ENCODE assay signal across 8 cellular contexts in the genomic region with DNA sequence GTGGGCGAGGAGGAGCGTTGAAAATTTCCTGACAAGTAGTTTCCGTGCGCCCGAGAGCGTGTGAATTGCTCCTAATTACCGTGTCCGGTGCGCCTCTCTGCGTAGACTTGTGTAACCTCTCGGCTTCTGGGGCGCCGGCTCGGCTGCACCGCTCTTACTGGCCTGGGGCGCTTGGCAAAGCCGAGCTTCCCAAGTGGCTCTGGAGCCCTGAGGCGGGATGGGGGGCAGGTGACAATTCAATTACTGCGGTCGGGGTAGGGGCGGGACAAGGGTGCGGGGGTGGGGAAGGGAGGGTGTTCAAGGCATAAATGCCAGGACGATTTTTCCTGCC. TPM values are rescaled to one million over a fixed set of nuclear protein-coding genes. Genes with fewer than 3 reads are reported as not detected.
DNase-seq lines count a peak whose midpoint lies in the region; ATAC-seq and TF ChIP-seq lines count a peak whose summit lies in the region.

No MANE protein-coding gene starts in this region.

- peak overlapping the region; percentile 86 to 96 for H3K4me3 Mint-ChIP-seq in CD14-positive monocyte
- H3K4me3 Mint-ChIP-seq in activated T-helper 2 cell treated with anti-CD3 and anti-CD28 coated beads, Interferon-gamma antibody, Interleukin-2, Interleukin-4, amounts not matched to agents 10 μg/mL and 5 μg/mL and 100 μg/mL, durations not matched to agents 14 hours and 24 hours and 36 hours (ENCODE audit: low read depth): peak overlapping the region; percentile 68
- H3K4me3 Mint-ChIP-seq in mesothelial cell of epicardium: peak overlapping the region; percentile 48

- H3K27ac Mint-ChIP-seq in CD14-positive monocyte (no peak overlapping the region), mesothelial cell of epicardium (peak overlapping the region; percentile 67)
- peak overlapping the region; percentile 38 for H3K27ac Mint-ChIP-seq in activated T-helper 2 cell treated with anti-CD3 and anti-CD28 coated beads, Interferon-gamma antibody, Interleukin-2, Interleukin-4, amounts not matched to agents 10 μg/mL and 5 μg/mL and 100 μg/mL, durations not matched to agents 14 hours and 24 hours and 36 hours

- H3K9me3 Mint-ChIP-seq in CD14-positive monocyte (peaks cover 0 to 41% (median 24%) of the 10 kb centered on the region in 7 donors), mesothelial cell of epicardium (no peaks in the 10 kb centered on the region)
- no peaks in the 10 kb centered on the region for H3K9me3 Mint-ChIP-seq in activated T-helper 2 cell treated with anti-CD3 and anti-CD28 coated beads, Interferon-gamma antibody, Interleukin-2, Interleukin-4, amounts not matched to agents 10 μg/mL and 5 μg/mL and 100 μg/mL, durations not matched to agents 14 hours and 24 hours and 36 hours

- no peak for TF ChIP-seq CTCF in CD14-positive monocyte (IDR thresholded peaks at IDR 0.05)
- no peak for TF ChIP-seq CTCF in GM20000 (IDR thresholded peaks at IDR 0.05; ENCODE audit: extremely low read depth, missing control alignments)
- no peak for TF ChIP-seq CTCF in mesothelial cell of epicardium (IDR thresholded peaks at IDR 0.05; ENCODE audit: unreplicated experiment)

- no peak for ATAC-seq in GM21528 (IDR thresholded peaks at IDR 0.05; ENCODE audit: low FRiP score, unreplicated experiment)
- ATAC-seq in HG03095 (IDR thresholded peaks at IDR 0.05; ENCODE audit: unreplicated experiment): no peak

- DNase-seq in CD14-positive monocyte (ENCODE audit: low spot score): no peak
- DNase-seq in GM20000 (ENCODE audit: low spot score): peak; percentile 77
- DNase-seq in activated T-helper 2 cell treated with anti-CD3 and anti-CD28 coated beads, Interferon-gamma antibody, Interleukin-2, Interleukin-4, amounts not matched to agents 10 μg/mL and 5 μg/mL and 100 μg/mL, durations not matched to agents 14 hours and 24 hours and 36 hours (ENCODE audit: low spot score): no peak
- DNase-seq in mesothelial cell of epicardium (ENCODE audit: low spot score in 2 of 2, unreplicated experiment in 2 of 2): no peak
- no peak for DNase-seq in stimulated activated CD4-positive, alpha-beta T cell treated with anti-CD3 and anti-CD28 coated beads, Interleukin-4, amount 100 ng/mL, for 4 hours
- no peak for DNase-seq in cerebellar nuclear complex (lab: John Stamatoyannopoulos, UW)

- peaks cover 54% of the 10 kb centered on the region for H3K4me1 Mint-ChIP-seq in CD14-positive monocyte
- peaks cover 26% of the 10 kb centered on the region for H3K4me1 Mint-ChIP-seq in activated T-helper 2 cell treated with anti-CD3 and anti-CD28 coated beads, Interferon-gamma antibody, Interleukin-2, Interleukin-4, amounts not matched to agents 10 μg/mL and 5 μg/mL and 100 μg/mL, durations not matched to agents 14 hours and 24 hours and 36 hours (ENCODE audit: low read depth)
- H3K4me1 Mint-ChIP-seq in mesothelial cell of epicardium: peaks cover 33% of the 10 kb centered on the region

- intact Hi-C loops in CD14-positive monocyte (cut with micrococcal nuclease): no loop called here
- intact Hi-C loops in activated T-helper 2 cell treated with anti-CD3 and anti-CD28 coated beads, Interferon-gamma antibody, Interleukin-2, Interleukin-4, amounts not matched to agents 10 μg/mL and 5 μg/mL and 100 μg/mL, durations not matched to agents 14 hours and 24 hours and 36 hours (cut with micrococcal nuclease): loop anchor here (5.0 kb wide), 1 partner anchor 184 kb away; no protein-coding TSS in a partner anchor

- H3K36me3 Mint-ChIP-seq in CD14-positive monocyte (peaks cover 4 to 7% of the 10 kb centered on the region in 2 donors), mesothelial cell of epicardium (no peaks in the 10 kb centered on the region)
- H3K36me3 Mint-ChIP-seq in activated T-helper 2 cell treated with anti-CD3 and anti-CD28 coated beads, Interferon-gamma antibody, Interleukin-2, Interleukin-4, amounts not matched to agents 10 μg/mL and 5 μg/mL and 100 μg/mL, durations not matched to agents 14 hours and 24 hours and 36 hours (ENCODE audit: low read depth): no peaks in the 10 kb centered on the region

- peaks cover 88 to 97% (median 92%) of the 10 kb centered on the region in 3 donors for H3K27me3 Mint-ChIP-seq in CD14-positive monocyte (ENCODE audit: low read depth in 3 of 3)
- peaks cover 78% of the 10 kb centered on the region for H3K27me3 Mint-ChIP-seq in activated T-helper 2 cell treated with anti-CD3 and anti-CD28 coated beads, Interferon-gamma antibody, Interleukin-2, Interleukin-4, amounts not matched to agents 10 μg/mL and 5 μg/mL and 100 μg/mL, durations not matched to agents 14 hours and 24 hours and 36 hours (ENCODE audit: low read depth)
- H3K27me3 Mint-ChIP-seq in mesothelial cell of epicardium (ENCODE audit: low read depth): peaks cover 93% of the 10 kb centered on the region

RNA-seq across cellular contexts. Expression of gene DMRTA2, which starts 0.4 kb away (rescaled TPM):
- not detected for polyA plus RNA-seq in CD14-positive monocyte
- total RNA-seq in activated T-helper 2 cell treated with anti-CD3 and anti-CD28 coated beads, Interferon-gamma antibody, Interleukin-2, Interleukin-4, amounts not matched to agents 10 μg/mL and 5 μg/mL and 100 μg/mL, durations not matched to agents 14 hours and 24 hours and 36 hours: not detected in 2 replicates
- total RNA-seq in mesothelial cell of epicardium: 0.07 TPM in 1 of 3 replicates, not detected in the others

Comparison
In these comparisons a context has a peak if more than half of its experiments do, and no peak if none do; other contexts are left out.
1. H3K27ac Mint-ChIP-seq: peak in activated T-helper 2 cell treated with anti-CD3 and anti-CD28 coated beads, Interferon-gamma antibody, Interleukin-2, Interleukin-4, amounts not matched to agents 10 μg/mL and 5 μg/mL and 100 μg/mL, durations not matched to agents 14 hours and 24 hours and 36 hours (single experiment) and mesothelial cell of epicardium (single experiment); none in CD14-positive monocyte (0 of 7).
2. Peak in every context shown above with its lines, with median percentiles within 50 percentile points of each other: H3K4me3 Mint-ChIP-seq.